1 cellular context compared by ENCODE assay signal in the genomic region with DNA sequence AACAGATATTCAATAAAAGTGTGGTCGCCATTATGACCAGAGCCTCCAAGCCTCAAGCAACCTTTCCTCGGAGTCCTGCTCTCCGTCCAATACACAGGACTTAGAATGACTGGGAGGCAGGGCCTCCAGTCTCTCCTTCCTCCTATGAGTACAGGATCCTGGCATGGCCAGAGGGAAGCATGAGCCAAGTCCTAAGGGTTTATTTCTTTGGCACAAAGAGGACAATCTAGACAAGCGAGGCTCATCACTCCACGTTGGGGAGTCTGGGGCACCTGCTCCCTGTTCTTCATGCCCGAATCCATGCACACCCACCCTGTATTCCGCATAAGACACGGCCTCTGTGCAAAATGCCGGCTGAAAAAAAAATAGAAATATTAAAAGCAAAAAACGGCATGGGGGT.
TF ChIP-seq lines count a peak whose summit lies in the region.

No MANE protein-coding gene starts in this region.

TF ChIP-seq in SK-N-SH treated with all-trans-retinoic acid at 6 μM for 48 hours, 23 proteins besides CTCF, POLR2A, EP300 and RAD21:
- TF ChIP-seq ARNTL (CRISPR knock-in tag; IDR thresholded peaks at IDR 0.05; ENCODE audit: borderline replicate concordance, low read depth), result no peak
- TF ChIP-seq ESRRG (CRISPR knock-in tag; IDR thresholded peaks at IDR 0.05), result no peak
- TF ChIP-seq ZNF565 (CRISPR knock-in tag; conservative IDR thresholded peaks at IDR 0.05; ENCODE audit: low read depth), result no peak
- TF ChIP-seq ZNF70 (CRISPR knock-in tag; IDR thresholded peaks at IDR 0.05), result no peak
- TF ChIP-seq CREB5 (CRISPR knock-in tag; IDR thresholded peaks at IDR 0.05; ENCODE audit: low read depth), result no peak
- no peak for TF ChIP-seq TOX (CRISPR knock-in tag; IDR thresholded peaks at IDR 0.05; ENCODE audit: borderline replicate concordance)
- TF ChIP-seq, protein P1, sequence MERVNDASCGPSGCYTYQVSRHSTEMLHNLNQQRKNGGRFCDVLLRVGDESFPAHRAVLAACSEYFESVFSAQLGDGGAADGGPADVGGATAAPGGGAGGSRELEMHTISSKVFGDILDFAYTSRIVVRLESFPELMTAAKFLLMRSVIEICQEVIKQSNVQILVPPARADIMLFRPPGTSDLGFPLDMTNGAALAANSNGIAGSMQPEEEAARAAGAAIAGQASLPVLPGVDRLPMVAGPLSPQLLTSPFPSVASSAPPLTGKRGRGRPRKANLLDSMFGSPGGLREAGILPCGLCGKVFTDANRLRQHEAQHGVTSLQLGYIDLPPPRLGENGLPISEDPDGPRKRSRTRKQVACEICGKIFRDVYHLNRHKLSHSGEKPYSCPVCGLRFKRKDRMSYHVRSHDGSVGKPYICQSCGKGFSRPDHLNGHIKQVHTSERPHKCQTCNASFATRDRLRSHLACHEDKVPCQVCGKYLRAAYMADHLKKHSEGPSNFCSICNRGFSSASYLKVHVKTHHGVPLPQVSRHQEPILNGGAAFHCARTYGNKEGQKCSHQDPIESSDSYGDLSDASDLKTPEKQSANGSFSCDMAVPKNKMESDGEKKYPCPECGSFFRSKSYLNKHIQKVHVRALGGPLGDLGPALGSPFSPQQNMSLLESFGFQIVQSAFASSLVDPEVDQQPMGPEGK (CRISPR knock-in tag; IDR thresholded peaks at IDR 0.05; ENCODE audit: borderline replicate concordance), result no peak
TF ChIP-seq in SK-N-SH treated with all-trans-retinoic acid at 6 μM for 48 hours: peak in this region for 0.
